Comparison of ENCODE assay signal across 8 cellular contexts in the genomic region with DNA sequence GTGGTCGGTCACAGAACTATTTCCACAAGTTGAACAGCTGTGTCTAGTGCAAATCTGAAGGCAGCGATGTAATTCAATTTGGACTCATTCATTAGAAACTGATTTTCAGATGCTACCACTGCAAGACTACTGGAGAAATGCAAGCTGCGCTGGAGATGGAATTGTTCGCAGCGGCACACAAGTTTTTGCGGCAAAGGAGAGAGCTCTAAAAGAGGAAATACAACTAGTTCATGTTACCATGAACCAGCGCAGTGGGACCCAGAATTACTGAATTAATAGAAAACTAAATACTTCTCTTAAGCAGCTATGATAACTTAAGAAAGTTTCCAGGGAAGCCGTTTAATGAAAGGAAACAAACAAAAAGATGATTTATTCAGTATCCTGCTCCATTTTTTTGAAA. TPM values are rescaled to one million over a fixed set of nuclear protein-coding genes. Genes with fewer than 3 reads are reported as not detected.
DNase-seq lines count a peak whose midpoint lies in the region; ATAC-seq and TF ChIP-seq lines count a peak whose summit lies in the region.

No MANE protein-coding gene starts in this region.

- H3K4me2 ChIP-seq in MM.1S (ENCODE audit: low read depth, low read length): peak overlapping the region; percentile 95

- H3K27me3 Mint-ChIP-seq in CD4-positive, CD25-positive, alpha-beta regulatory T cell: peaks cover 15% of the 10 kb centered on the region
- H3K27me3 Mint-ChIP-seq in central memory CD8-positive, alpha-beta T cell: peaks cover 4% of the 10 kb centered on the region
- H3K27me3 Mint-ChIP-seq in natural killer cell (ENCODE audit: low read depth in 2 of 2): peaks cover 7 to 18% of the 10 kb centered on the region in 2 donors

- H4K20me1 ChIP-seq in MM.1S (ENCODE audit: insufficient read depth, low read length): peaks cover 56% of the 10 kb centered on the region

- peak overlapping the region; percentile 92 to 98 (median 96) for H3K4me3 Mint-ChIP-seq in CD4-positive, CD25-positive, alpha-beta regulatory T cell
- peak overlapping the region; percentile 91 for H3K4me3 Mint-ChIP-seq in central memory CD8-positive, alpha-beta T cell
- peak overlapping the region; percentile 94 for H3K4me3 Mint-ChIP-seq in natural killer cell

- no peaks in the 10 kb centered on the region for H3K9me2 ChIP-seq in MM.1S (replicated peaks; ENCODE audit: insufficient read depth, low read length)

- H3F3A ChIP-seq in MM.1S (ENCODE audit: insufficient read depth, low read length): no peaks in the 10 kb centered on the region

- intact Hi-C loops in natural killer cell (cut with micrococcal nuclease): loop anchor here (2.0 to 5.0 kb wide), 3 partner anchors 61 to 266 kb away; partner anchors contain the start of gene SLX4

- H3K36me3 ChIP-seq in CD4-positive, CD25-positive, alpha-beta regulatory T cell (ENCODE audit: control insufficient read depth, insufficient read depth, low read length): peaks cover 3% of the 10 kb centered on the region
- no peaks in the 10 kb centered on the region for H3K36me3 ChIP-seq in MM.1S (replicated peaks; ENCODE audit: insufficient read depth, low read length)

- H3K9me3 Mint-ChIP-seq in CD4-positive, CD25-positive, alpha-beta regulatory T cell: no peaks in the 10 kb centered on the region
- no peaks in the 10 kb centered on the region for H3K9me3 Mint-ChIP-seq in central memory CD8-positive, alpha-beta T cell
- no peaks in the 10 kb centered on the region for H3K9me3 Mint-ChIP-seq in natural killer cell

- H3K9me3 ChIP-seq in CD4-positive, CD25-positive, alpha-beta regulatory T cell (ENCODE audit: control insufficient read depth in 2 of 2, low read length in 2 of 2): no peaks in the 10 kb centered on the region
- no peaks in the 10 kb centered on the region for H3K9me3 ChIP-seq in MM.1S (replicated peaks; ENCODE audit: insufficient read depth, low read length)

- H3K27ac ChIP-seq in CD4-positive, CD25-positive, alpha-beta regulatory T cell (ENCODE audit: insufficient read depth, low read length, poor library complexity, severe bottlenecking): no peak overlapping the region
- H3K27ac ChIP-seq in MM.1S (ENCODE audit: low read length): no peak overlapping the region

- H3K27ac Mint-ChIP-seq in CD4-positive, CD25-positive, alpha-beta regulatory T cell: peak overlapping the region; percentile 78 to 95 (median 94)
- H3K27ac Mint-ChIP-seq in central memory CD8-positive, alpha-beta T cell (ENCODE audit: low read depth): peak overlapping the region; percentile 29
- peak overlapping the region; percentile 83 for H3K27ac Mint-ChIP-seq in natural killer cell

- peaks cover 66% of the 10 kb centered on the region for H3K4me1 ChIP-seq in CD4-positive, CD25-positive, alpha-beta regulatory T cell (ENCODE audit: control insufficient read depth, insufficient read depth, low read length, poor library complexity, severe bottlenecking)
- H3K4me1 ChIP-seq in MM.1S (ENCODE audit: low read length): peaks cover 13% of the 10 kb centered on the region

- peak overlapping the region; percentile 71; the same call in 1 of the 2 replicates for H3K9ac ChIP-seq in MM.1S (ENCODE audit: low read length)

- no peak overlapping the region for H2AFZ ChIP-seq in MM.1S (ENCODE audit: low read length)

- DNase-seq in CD4-positive, CD25-positive, alpha-beta regulatory T cell: peak in 1 of 3 donors; percentile 24
- DNase-seq in MM.1S (no peak), natural killer cell (no peak), mucosa of gallbladder (ENCODE audit: low spot score) (no peak)
- DNase-seq in central memory CD8-positive, alpha-beta T cell (ENCODE audit: low spot score in 2 of 2): no peak
- DNase-seq in stimulated activated CD4-positive, alpha-beta T cell treated with anti-CD3 and anti-CD28 coated beads, Interleukin-15, amount 100 ng/mL, for 24 hours: no peak

- H3K79me2 ChIP-seq in MM.1S (ENCODE audit: low read length): peaks cover 62% of the 10 kb centered on the region

- no peak for TF ChIP-seq CTCF in MM.1S (IDR thresholded peaks at IDR 0.05; ENCODE audit: low read length)
- TF ChIP-seq CTCF in natural killer cell (IDR thresholded peaks at IDR 0.05): no peak

- H3K27me3 ChIP-seq in CD4-positive, CD25-positive, alpha-beta regulatory T cell (ENCODE audit: control insufficient read depth, insufficient read depth, low read length): no peaks in the 10 kb centered on the region
- H3K27me3 ChIP-seq in MM.1S (replicated peaks; ENCODE audit: insufficient read depth, low read length): no peaks in the 10 kb centered on the region

- no peak for ATAC-seq in CD4-positive, CD25-positive, alpha-beta regulatory T cell (ENCODE audit: low read depth in 2 of 2)
- no peak for ATAC-seq in central memory CD8-positive, alpha-beta T cell (replicated peaks; ENCODE audit: extremely low read depth, poor library complexity, severe bottlenecking)
- no peak for ATAC-seq in natural killer cell
- ATAC-seq in GM19324 (IDR thresholded peaks at IDR 0.05; ENCODE audit: low FRiP score, unreplicated experiment): no peak
- ATAC-seq in GM21367 (IDR thresholded peaks at IDR 0.05; ENCODE audit: unreplicated experiment): no peak

- H3K4me1 Mint-ChIP-seq in CD4-positive, CD25-positive, alpha-beta regulatory T cell: peaks cover 29 to 66% (median 54%) of the 10 kb centered on the region in 4 donors
- peaks cover 67% of the 10 kb centered on the region for H3K4me1 Mint-ChIP-seq in central memory CD8-positive, alpha-beta T cell
- H3K4me1 Mint-ChIP-seq in natural killer cell: peaks cover 63% of the 10 kb centered on the region in 2 donors

- peaks cover 13% of the 10 kb centered on the region for H3K36me3 Mint-ChIP-seq in CD4-positive, CD25-positive, alpha-beta regulatory T cell
- H3K36me3 Mint-ChIP-seq in central memory CD8-positive, alpha-beta T cell (ENCODE audit: insufficient read depth): peaks cover 22% of the 10 kb centered on the region
- peaks cover 10% of the 10 kb centered on the region for H3K36me3 Mint-ChIP-seq in natural killer cell

- peak overlapping the region; percentile 93 for H3K4me3 ChIP-seq in CD4-positive, CD25-positive, alpha-beta regulatory T cell (ENCODE audit: low read depth, low read length)
- H3K4me3 ChIP-seq in MM.1S (ENCODE audit: low read length): peak overlapping the region; percentile 93

RNA-seq across cellular contexts. Expression of gene CREBBP, which starts 1.9 kb away (rescaled TPM):
- 192 TPM for total RNA-seq in CD4-positive, CD25-positive, alpha-beta regulatory T cell
- polyA plus RNA-seq in CD4-positive, CD25-positive, alpha-beta regulatory T cell: 1 to 10 TPM; 3.3 to 8.1 (median 4.0) TPM
- total RNA-seq in natural killer cell (100 to 1,000 TPM; 197 to 234 (median 224) TPM), mucosa of gallbladder (74.6 TPM)

Comparison
In these comparisons a context has a peak if more than half of its experiments do, and no peak if none do; other contexts are left out.
1. H3K27ac Mint-ChIP-seq: peak in every context shown above with its lines; median percentile 94 in CD4-positive, CD25-positive, alpha-beta regulatory T cell; 83 in natural killer cell; 29 in central memory CD8-positive, alpha-beta T cell.